ENCODE assay signal across 8 cellular contexts in the genomic region with DNA sequence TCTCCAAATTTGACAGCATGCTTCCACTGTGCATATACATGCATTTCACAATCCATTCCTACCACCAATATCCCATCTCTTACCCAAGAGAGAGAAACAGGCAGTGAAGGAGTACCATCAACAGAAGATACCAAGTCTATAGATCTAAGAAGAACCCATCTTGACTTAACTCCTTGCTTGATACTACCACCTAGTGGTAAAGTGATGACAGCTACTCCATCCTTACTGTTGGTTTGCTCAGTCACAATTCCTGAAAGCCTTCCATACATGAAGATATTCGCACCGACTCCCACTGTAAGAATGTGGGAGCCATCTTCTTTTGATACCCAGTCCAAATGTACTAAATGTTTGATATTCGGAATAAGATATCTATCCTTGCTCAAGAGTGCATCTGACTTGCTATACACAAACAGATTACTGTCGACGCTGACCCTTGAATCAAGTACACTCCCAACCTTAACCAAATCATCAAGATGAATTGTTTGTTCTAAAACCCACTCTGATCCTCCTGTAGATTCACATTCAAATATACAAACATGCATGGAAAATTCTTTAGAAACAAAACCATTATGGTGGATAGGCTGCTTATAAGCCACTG.
DNase-seq lines count a peak whose midpoint lies in the region; ATAC-seq, FAIRE-seq and TF ChIP-seq lines count a peak whose summit lies in the region.

No MANE protein-coding gene starts in this region.

- peak; percentile 37 for TF ChIP-seq CTCF in D721Med (IDR thresholded peaks at IDR 0.05; ENCODE audit: insufficient read depth, missing control alignments)

- no peaks in the 10 kb centered on the region for H3K9me3 ChIP-seq in right cardiac atrium (ENCODE audit: control insufficient read depth, low read length)

- no peak overlapping the region for H3K27ac ChIP-seq in right cardiac atrium (ENCODE audit: low read length)

- H3K4me1 Mint-ChIP-seq in immature natural killer cell: no peaks in the 10 kb centered on the region

- peaks cover 0 to 9% (median 0%) of the 10 kb centered on the region in 3 donors for H3K36me3 Mint-ChIP-seq in immature natural killer cell

- peaks cover 0 to 2% (median 0%) of the 10 kb centered on the region in 3 donors for H3K27me3 Mint-ChIP-seq in immature natural killer cell (ENCODE audit: low read depth in 3 of 3)

- H3K9me3 Mint-ChIP-seq in immature natural killer cell: no peaks in the 10 kb centered on the region

- DNase-seq in D721Med (ENCODE audit: insufficient read length, low spot score) (no peak), HuH-7 (ENCODE audit: low spot score) (peak; percentile 17), SKM-1 (lab: John Stamatoyannopoulos, UW; ENCODE audit: unreplicated experiment) (peak; percentile 25), iPS-NIHi11 (ENCODE audit: low spot score) (peak; percentile 57), COLO668 (lab: John Stamatoyannopoulos, UW; ENCODE audit: unreplicated experiment) (no peak), right cardiac atrium (no peak), immature natural killer cell (no peak)
- DNase-seq in activated CD4-positive, alpha-beta T cell treated with anti-CD3 and anti-CD28 coated beads, Interleukin-2, amount 50 U/mL, for 4 hours: no peak

- FAIRE-seq in D721Med (lab: Jason Lieb, UNC): peak; percentile 77

- no peaks in the 10 kb centered on the region for H3K4me1 ChIP-seq in right cardiac atrium (ENCODE audit: control insufficient read depth, insufficient read depth, low read length)

- intact Hi-C loops in right cardiac atrium (cut with DNase I): no loop called here

- no peak overlapping the region for H3K4me3 ChIP-seq in right cardiac atrium (ENCODE audit: low read length)

- ATAC-seq in right cardiac atrium: no peak

- no peak overlapping the region for H3K27ac Mint-ChIP-seq in immature natural killer cell

- H3K4me3 Mint-ChIP-seq in immature natural killer cell: no peak overlapping the region

- WGBS in right cardiac atrium: 82% methylated on average over 5 of the region's 5 CpGs

- no peaks in the 10 kb centered on the region for H3K27me3 ChIP-seq in right cardiac atrium (ENCODE audit: control insufficient read depth, insufficient read depth)

Comparison
In these comparisons a context has a peak if more than half of its experiments do, and no peak if none do; other contexts are left out.
1. DNase-seq: peak in HuH-7 (single experiment), SKM-1 (single experiment) and iPS-NIHi11 (single experiment); none in D721Med (single experiment), activated CD4-positive, alpha-beta T cell treated with anti-CD3 and anti-CD28 coated beads, Interleukin-2, amount 50 U/mL, for 4 hours (0 of 2), COLO668 (single experiment), right cardiac atrium (0 of 3) and immature natural killer cell (0 of 3).